Comparison of ENCODE assay signal across 16 cellular contexts in genomic region chr2:182864949-182865348, GRCh38. TPM values are rescaled to one million over a fixed set of nuclear protein-coding genes. Genes with fewer than 3 reads are reported as not detected.
DNase-seq lines count a peak whose midpoint lies in the region; TF ChIP-seq lines count a peak whose summit lies in the region.
"Had no signal": no experiment of that assay in that cellular context is flagged by ENCODE, and none has a peak within 500 bp of the region (broad histone marks: within the 10 kb centered on the region; RNA-seq: fewer than 3 reads in every experiment).

No MANE protein-coding gene starts in this region.

- H3K4me3 ChIP-seq in OCI-LY7 (ENCODE audit: low read depth, low read length, poor library complexity, severe bottlenecking) (no peak overlapping the region), esophagus muscularis mucosa (peak overlapping the region in 3 of 4 donors; percentile 56 to 57 (median 57)), neural progenitor cell (peak overlapping the region; percentile 66)

- intact Hi-C loops in OCI-LY7 (cut with micrococcal nuclease; ENCODE audit: unreplicated experiment) (no loop called here), esophagus muscularis mucosa (cut with DNase I) (no loop called here)

- 82% methylated on average over 3 of the region's 3 CpGs for WGBS in esophagus muscularis mucosa

- POLR2A ChIA-PET in OCI-LY7 (lab: Charles Lee) = no interaction called here

- TF ChIP-seq EP300 in esophagus muscularis mucosa (IDR thresholded peaks at IDR 0.05) = no peak

- H4K20me1 ChIP-seq in OCI-LY7 (ENCODE audit: insufficient read depth, low read length) (no peaks in the 10 kb centered on the region), neural progenitor cell (ENCODE audit: low read depth) (peaks cover 20% of the 10 kb centered on the region)

- DNase-seq in OCI-LY7 (ENCODE audit: low spot score) (no peak), esophagus muscularis mucosa (ENCODE audit: extremely low spot score) (no peak), neural progenitor cell (ENCODE audit: low spot score) (no peak), type B pancreatic cell (ENCODE audit: extremely low spot score, unreplicated experiment) (no peak), GM10266 (ENCODE audit: extremely low spot score) (no peak), activated gamma-delta T cell treated with Interleukin-2 at 50 U/mL for 16 hours (no peak)
- no peak for DNase-seq in activated CD4-positive, CD25-positive, alpha-beta regulatory T cell (lab: John Stamatoyannopoulos, UW)
- DNase-seq: ACHN; Calu3; CD4-positive, CD25-positive, alpha-beta regulatory T cell; HCEC 1CT; MM.1S; NCI-H1105; NCI-H1694 treated with DMSO at 0.1 percent for 48 hours; NCI-H774 had no signal

- no peaks in the 10 kb centered on the region for H3K27me3 ChIP-seq in esophagus muscularis mucosa
- no peaks in the 10 kb centered on the region for H3K27me3 ChIP-seq in neural progenitor cell

- no peak overlapping the region for H3K27ac Mint-ChIP-seq in neural progenitor cell
- H3K27ac Mint-ChIP-seq in type B pancreatic cell = no peak overlapping the region
- H3K27ac Mint-ChIP-seq: CD4-positive, CD25-positive, alpha-beta regulatory T cell had no signal

- H3K9me3 ChIP-seq in OCI-LY7 (ENCODE audit: low read length) = no peaks in the 10 kb centered on the region
- no peaks in the 10 kb centered on the region for H3K9me3 ChIP-seq in esophagus muscularis mucosa
- H3K9me3 ChIP-seq in neural progenitor cell (ENCODE audit: low read depth) = no peaks in the 10 kb centered on the region

- no peak for TF ChIP-seq POLR2A in esophagus muscularis mucosa (IDR thresholded peaks at IDR 0.05; ENCODE audit: low read depth)

- no peak overlapping the region for H3K4me2 ChIP-seq in OCI-LY7 (ENCODE audit: low read length)
- H3K4me2 ChIP-seq in neural progenitor cell = peak overlapping the region; percentile 84

- H3K4me3 Mint-ChIP-seq in neural progenitor cell (peak overlapping the region; percentile 88), type B pancreatic cell (peak overlapping the region; percentile 87)

- H2AFZ ChIP-seq in OCI-LY7 (ENCODE audit: low read length) (peak overlapping the region; percentile 38), neural progenitor cell (replicated peaks) (no peak overlapping the region)

- no peaks in the 10 kb centered on the region for H3K9me2 ChIP-seq in OCI-LY7 (ENCODE audit: insufficient read depth, low read length)

- TF ChIP-seq CTCF in OCI-LY7 (conservative IDR thresholded peaks at IDR 0.05; ENCODE audit: low read length) (no peak), esophagus muscularis mucosa (IDR thresholded peaks at IDR 0.05) (no peak), neural progenitor cell (IDR thresholded peaks at IDR 0.05) (no peak), type B pancreatic cell (conservative IDR thresholded peaks at IDR 0.05) (no peak), GM10266 (IDR thresholded peaks at IDR 0.05; ENCODE audit: control insufficient read depth, insufficient read depth, low read depth, missing control alignments) (no peak)

- BruUV-seq in OCI-LY7 (replicated peaks; lab: Mats Ljungman, UMichigan) = no TSS peak

- H3K27ac ChIP-seq in OCI-LY7 (ENCODE audit: low read depth, low read length, poor library complexity, severe bottlenecking) (no peak overlapping the region), esophagus muscularis mucosa (replicated peaks in 1 of 4) (peak overlapping the region in 1 of 4 donors; percentile 25), neural progenitor cell (no peak overlapping the region)

- H3K4me1 ChIP-seq in OCI-LY7 (ENCODE audit: insufficient read depth, low read length, poor library complexity, severe bottlenecking) (peaks cover 28% of the 10 kb centered on the region), esophagus muscularis mucosa (peaks cover 9 to 65% (median 51%) of the 10 kb centered on the region in 4 donors), neural progenitor cell (peaks cover 50% of the 10 kb centered on the region)

- H3K79me2 ChIP-seq in OCI-LY7 (ENCODE audit: insufficient read depth, low read depth, low read length) (no peaks in the 10 kb centered on the region), neural progenitor cell (ENCODE audit: low read depth) (peaks cover 64% of the 10 kb centered on the region)

- no peak overlapping the region for H3K9ac ChIP-seq in neural progenitor cell

- CTCF ChIA-PET in OCI-LY7 (lab: Charles Lee; ENCODE audit: unreplicated experiment) = no interaction called here

- peaks cover 55% of the 10 kb centered on the region for H3K4me1 Mint-ChIP-seq in neural progenitor cell
- peaks cover 42% of the 10 kb centered on the region for H3K4me1 Mint-ChIP-seq in type B pancreatic cell (ENCODE audit: unreplicated experiment)

- H3F3A ChIP-seq in neural progenitor cell (ENCODE audit: low read depth) = peaks cover 33% of the 10 kb centered on the region

- H3K36me3 ChIP-seq in OCI-LY7 (ENCODE audit: insufficient read depth, low read length) (no peaks in the 10 kb centered on the region), esophagus muscularis mucosa (no peaks in the 10 kb centered on the region), neural progenitor cell (no peaks in the 10 kb centered on the region)

- H3K27me3 Mint-ChIP-seq in neural progenitor cell (ENCODE audit: insufficient read depth, low read depth) (peaks cover 6% of the 10 kb centered on the region), type B pancreatic cell (peaks cover 53% of the 10 kb centered on the region)

- H3K36me3 Mint-ChIP-seq in neural progenitor cell (peaks cover 3% of the 10 kb centered on the region), type B pancreatic cell (no peaks in the 10 kb centered on the region)
- H3K36me3 Mint-ChIP-seq: CD4-positive, CD25-positive, alpha-beta regulatory T cell had no signal

- no peaks in the 10 kb centered on the region for H3K9me3 Mint-ChIP-seq in neural progenitor cell
- no peaks in the 10 kb centered on the region for H3K9me3 Mint-ChIP-seq in type B pancreatic cell

RNA-seq across cellular contexts. Expression of gene FRZB, which starts 1.5 kb away (rescaled TPM):
- total RNA-seq in OCI-LY7 (2014; rRNA removed; shearing (Covaris generic)) = 0.10 TPM in 1 of 2 replicates, not detected in the other
- not detected in 2 replicates for total RNA-seq in OCI-LY7 (2022)
- 10 to 100 TPM; 10.1 to 46.9 (median 13.1) TPM for total RNA-seq in esophagus muscularis mucosa
- 69.0 and 72.8 TPM in 2 replicates for total RNA-seq in neural progenitor cell (ENCODE audit: low replicate concordance)
- total RNA-seq in type B pancreatic cell (ENCODE audit: low replicate concordance) = 3.6 and 17.1 TPM in 2 replicates
- total RNA-seq: CD4-positive, CD25-positive, alpha-beta regulatory T cell; NCI-H460 had no signal
